In genomic region chr6:121334299-121335104, GRCh38 we compare ENCODE assay signal across 8 cellular contexts. TPM values are rescaled to one million over a fixed set of nuclear protein-coding genes. Genes with fewer than 3 reads are reported as not detected.
A peak's percentile ranks its signal among the peaks of the same experiment; 100 is the strongest.
DNase-seq lines count a peak whose midpoint lies in the region; ATAC-seq and TF ChIP-seq lines count a peak whose summit lies in the region.

Gene TBC1D32, minus strand, starts transcription at chr6:121334480. Its CDS starts 50 bp downstream, at chr6:121334430.

- H3K9ac ChIP-seq in endodermal cell (ENCODE audit: extremely low read depth, low read length, poor library complexity, severe bottlenecking) (peak within 1 kb of the TSS; percentile 85), mesendoderm (ENCODE audit: low read length) (peak within 1 kb of the TSS; percentile 70)

- H3K4me1 Mint-ChIP-seq in endodermal cell = peaks cover 17% of the 10 kb centered on the region

- in situ Hi-C loops in Caki2 (cut with HindIII; ENCODE audit: low pct_unique_long_range_greater_than_20kb, low sequenced_read_pairs) = no loop called here

- H3K9me3 ChIP-seq in endodermal cell (ENCODE audit: control insufficient read depth, low read length) = no peaks in the 10 kb centered on the region

- H3K27me3 Mint-ChIP-seq in endodermal cell (ENCODE audit: insufficient read depth) = no peaks in the 10 kb centered on the region

- peak within 1 kb of the TSS; percentile 85 for H3K56ac ChIP-seq in mesendoderm (ENCODE audit: low read length)

- H4K8ac ChIP-seq in mesendoderm (ENCODE audit: low read depth, low read length) = no peak within 1 kb of the TSS

- TF ChIP-seq CTCF in endodermal cell (conservative IDR thresholded peaks at IDR 0.05) = no peak

- H3K4ac ChIP-seq in mesendoderm (ENCODE audit: low read depth, low read length) = peak within 1 kb of the TSS; percentile 24

- DNase-seq in Caki2 (ENCODE audit: low read depth) (peak; percentile 87), HUDEP-2 (lab: John Stamatoyannopoulos, UW; ENCODE audit: unreplicated experiment in 76 of 76) (peak in 75 of 76 experiments; percentile 43 to 98 (median 86)), NOMO-1 treated with dmso at 0.1 percent for 144 hours (lab: John Stamatoyannopoulos, UW; ENCODE audit: unreplicated experiment) (peak; percentile 69), endodermal cell (peak; percentile 96), mesendoderm (peak; percentile 93)
- DNase-seq in activated CD8-positive, alpha-beta memory T cell treated with anti-CD3 and anti-CD28 coated beads, Interleukin-2, amount 50 U/mL, for 1 hour (ENCODE audit: extremely low read depth) = peak; percentile 61
- peak; percentile 81 for DNase-seq in stimulated activated CD8-positive, alpha-beta memory T cell treated with anti-CD3 and anti-CD28 coated beads, Interleukin-12 subunit alpha, Interleukin-12 subunit beta, amount 100 ng/mL, for 4 hours (ENCODE audit: low read depth)

- peak within 1 kb of the TSS; percentile 63 for H3K4me2 ChIP-seq in mesendoderm (ENCODE audit: low read length)

- H3K36me3 Mint-ChIP-seq in endodermal cell (ENCODE audit: low read depth) = no peaks in the 10 kb centered on the region

- no peaks in the 10 kb centered on the region for H3K4me1 ChIP-seq in endodermal cell (ENCODE audit: control insufficient read depth, insufficient read depth, low read length)
- H3K4me1 ChIP-seq in mesendoderm (ENCODE audit: control insufficient read depth, low read depth, low read length) = no peaks in the 10 kb centered on the region

- H3K4me3 Mint-ChIP-seq in endodermal cell = peak within 1 kb of the TSS; percentile 78

- peak within 1 kb of the TSS; percentile 98 for H3K27ac Mint-ChIP-seq in endodermal cell

- WGBS in endodermal cell (ENCODE audit: insufficient coverage in 1 of 2, insufficient read length in 1 of 2), 2 experiments = 4% methylated on average over 19 to 52 of the region's 52 CpGs
- no CpG with 5 or more reads among the region's 52 CpGs for WGBS in mesendoderm (ENCODE audit: extremely low coverage, insufficient coverage, low lambda C conversion rate)

- peak within 1 kb of the TSS; percentile 18 for H4K5ac ChIP-seq in mesendoderm (ENCODE audit: low read length)

- no peaks in the 10 kb centered on the region for H3K9me3 Mint-ChIP-seq in endodermal cell

- no peak within 1 kb of the TSS for H2BK5ac ChIP-seq in mesendoderm (ENCODE audit: low read length)

- peak within 1 kb of the TSS; percentile 92 for H3K27ac ChIP-seq in endodermal cell (ENCODE audit: low read depth, low read length)
- no peak within 1 kb of the TSS for H3K27ac ChIP-seq in mesendoderm (ENCODE audit: low read depth, low read length)

- H2AK5ac ChIP-seq in mesendoderm (ENCODE audit: low read length) = no peak within 1 kb of the TSS

- no peak within 1 kb of the TSS for H3K18ac ChIP-seq in mesendoderm (ENCODE audit: low read length)

- H2BK15ac ChIP-seq in mesendoderm (replicated peaks; ENCODE audit: low read depth) = no peak within 1 kb of the TSS

- H3K79me1 ChIP-seq in mesendoderm (ENCODE audit: low read length) = no peaks in the 10 kb centered on the region

- no peaks in the 10 kb centered on the region for H3K27me3 ChIP-seq in endodermal cell (ENCODE audit: control insufficient read depth, insufficient read depth, low read length, poor library complexity, severe bottlenecking)
- H3K27me3 ChIP-seq in mesendoderm (ENCODE audit: insufficient read depth, low read length, poor library complexity) = no peaks in the 10 kb centered on the region

- ATAC-seq in GM21390 (IDR thresholded peaks at IDR 0.05; ENCODE audit: unreplicated experiment) = peak; percentile 90

- H3K36me3 ChIP-seq in endodermal cell (ENCODE audit: control insufficient read depth, insufficient read depth, low read length) = no peaks in the 10 kb centered on the region
- H3K36me3 ChIP-seq in mesendoderm (ENCODE audit: control insufficient read depth, insufficient read depth, low read length) = no peaks in the 10 kb centered on the region

- H3K4me3 ChIP-seq in endodermal cell (ENCODE audit: low read length) = peak within 1 kb of the TSS; percentile 92
- peak within 1 kb of the TSS; percentile 30 for H3K4me3 ChIP-seq in mesendoderm (ENCODE audit: low read length)

- H3K79me2 ChIP-seq in mesendoderm (ENCODE audit: control insufficient read depth, insufficient read depth, low read length) = no peaks in the 10 kb centered on the region

- H2BK120ac ChIP-seq in mesendoderm (ENCODE audit: low read depth, low read length) = no peak within 1 kb of the TSS

- no peak within 1 kb of the TSS for H3K23ac ChIP-seq in mesendoderm (ENCODE audit: low read length)

RNA-seq across cellular contexts. Expression of gene TBC1D32, which starts in this region (rescaled TPM):
- 3.8 and 4.9 TPM in 2 replicates for total RNA-seq in Caki2 (2014; rRNA removed; shearing (Covaris generic); ENCODE audit: low replicate concordance)
- 10 to 100 TPM; 16.5 to 21.4 TPM for total RNA-seq in endodermal cell
- 10.9 TPM for polyA plus RNA-seq in endodermal cell (2013, experiment 1 of 2)
- 11.9 TPM for polyA plus RNA-seq in endodermal cell (2013, experiment 2 of 2)
- polyA plus RNA-seq in mesendoderm (2013, experiment 1 of 2) = 3.3 TPM
- polyA plus RNA-seq in mesendoderm (2013, experiment 2 of 2) = 3.4 TPM
